In the genomic region with DNA sequence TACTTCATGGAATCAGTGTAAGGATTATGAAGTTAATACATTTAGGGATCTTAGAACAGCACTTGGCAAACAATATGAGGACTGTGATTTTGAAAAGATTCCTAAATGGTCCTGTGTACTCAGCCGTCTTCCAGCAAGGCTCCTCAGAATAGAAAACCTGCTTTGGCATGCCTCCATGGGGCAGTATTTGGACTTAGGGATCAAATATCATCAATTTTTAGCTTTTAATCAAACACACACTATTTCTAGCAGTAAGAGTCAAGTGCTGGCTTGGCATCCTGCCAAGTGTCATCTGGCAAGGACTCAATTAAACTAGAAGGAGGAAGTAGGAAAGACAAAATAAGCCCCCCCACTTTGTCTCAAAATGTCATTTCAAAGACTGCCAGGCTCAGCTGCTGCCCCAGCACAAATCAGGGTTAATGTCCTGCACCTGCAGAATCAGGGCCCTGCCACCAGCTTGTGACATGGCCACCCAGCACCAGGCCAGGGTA, we compare ENCODE assay signal across 1 cellular context.
A peak's percentile ranks its signal among the peaks of the same experiment; 100 is the strongest.
TF ChIP-seq lines count a peak whose summit lies in the region.

No MANE protein-coding gene starts in this region.

TF ChIP-seq in HEK293, 187 proteins besides CTCF, POLR2A, EP300 and RAD21 (continued from another document and continues in another):
- TF ChIP-seq, protein P1, sequence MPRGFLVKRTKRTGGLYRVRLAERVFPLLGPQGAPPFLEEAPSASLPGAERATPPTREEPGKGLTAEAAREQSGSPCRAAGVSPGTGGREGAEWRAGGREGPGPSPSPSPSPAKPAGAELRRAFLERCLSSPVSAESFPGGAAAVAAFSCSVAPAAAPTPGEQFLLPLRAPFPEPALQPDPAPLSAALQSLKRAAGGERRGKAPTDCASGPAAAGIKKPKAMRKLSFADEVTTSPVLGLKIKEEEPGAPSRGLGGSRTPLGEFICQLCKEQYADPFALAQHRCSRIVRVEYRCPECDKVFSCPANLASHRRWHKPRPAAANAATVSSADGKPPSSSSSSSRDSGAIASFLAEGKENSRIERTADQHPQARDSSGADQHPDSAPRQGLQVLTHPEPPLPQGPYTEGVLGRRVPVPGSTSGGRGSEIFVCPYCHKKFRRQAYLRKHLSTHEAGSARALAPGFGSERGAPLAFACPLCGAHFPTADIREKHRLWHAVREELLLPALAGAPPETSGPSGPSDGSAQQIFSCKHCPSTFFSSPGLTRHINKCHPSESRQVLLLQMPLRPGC (tag by site-specific recombination; IDR thresholded peaks at IDR 0.05), result 0 out of 2 replicates have a peak, but pooled peaks have one; percentile 30
- TF ChIP-seq, protein P2, sequence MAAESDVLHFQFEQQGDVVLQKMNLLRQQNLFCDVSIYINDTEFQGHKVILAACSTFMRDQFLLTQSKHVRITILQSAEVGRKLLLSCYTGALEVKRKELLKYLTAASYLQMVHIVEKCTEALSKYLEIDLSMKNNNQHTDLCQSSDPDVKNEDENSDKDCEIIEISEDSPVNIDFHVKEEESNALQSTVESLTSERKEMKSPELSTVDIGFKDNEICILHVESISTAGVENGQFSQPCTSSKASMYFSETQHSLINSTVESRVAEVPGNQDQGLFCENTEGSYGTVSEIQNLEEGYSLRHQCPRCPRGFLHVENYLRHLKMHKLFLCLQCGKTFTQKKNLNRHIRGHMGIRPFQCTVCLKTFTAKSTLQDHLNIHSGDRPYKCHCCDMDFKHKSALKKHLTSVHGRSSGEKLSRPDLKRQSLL (tag by site-specific recombination; IDR thresholded peaks at IDR 0.05), result no peak
- TF ChIP-seq ZNF366 (tag by site-specific recombination; conservative IDR thresholded peaks at IDR 0.05) (peak; percentile 55; the same call in 1 of the 2 replicates), YY1 (tag by site-specific recombination; IDR thresholded peaks at IDR 0.05) (no peak), ZXDB (tag by site-specific recombination; IDR thresholded peaks at IDR 0.05) (peak; percentile 25; the same call in 1 of the 2 replicates), ZNF248 (tag by site-specific recombination; IDR thresholded peaks at IDR 0.05) (no peak), ZNF302 (tag by site-specific recombination; IDR thresholded peaks at IDR 0.05; ENCODE audit: low read depth) (no peak), ZNF664 (tag by site-specific recombination; IDR thresholded peaks at IDR 0.05) (no peak), ZBTB1 (tag by site-specific recombination; IDR thresholded peaks at IDR 0.05) (no peak), ZNF473 (tag by site-specific recombination; IDR thresholded peaks at IDR 0.05) (no peak), ZNF610 (tag by site-specific recombination; IDR thresholded peaks at IDR 0.05; ENCODE audit: borderline replicate concordance) (no peak), ZNF791 (tag by site-specific recombination; IDR thresholded peaks at IDR 0.05) (no peak), ZFP69B (tag by site-specific recombination; IDR thresholded peaks at IDR 0.05) (no peak), ZNF843 (tag by site-specific recombination; IDR thresholded peaks at IDR 0.05) (no peak; the same call in 1 of the 2 replicates), REPIN1 (tag by site-specific recombination; IDR thresholded peaks at IDR 0.05; ENCODE audit: low read depth) (no peak), ZNF626 (tag by site-specific recombination; IDR thresholded peaks at IDR 0.05) (0 out of 2 replicates have a peak, but pooled peaks have one; percentile 64), ZNF560 (tag by site-specific recombination; IDR thresholded peaks at IDR 0.05; ENCODE audit: borderline replicate concordance) (no peak), ZNF169 (tag by site-specific recombination; IDR thresholded peaks at IDR 0.05) (no peak), ZNF221 (tag by site-specific recombination; IDR thresholded peaks at IDR 0.05; ENCODE audit: borderline replicate concordance) (no peak; the same call in 1 of the 2 replicates), ZBTB8A (tag by site-specific recombination; IDR thresholded peaks at IDR 0.05) (no peak), ZNF114 (tag by site-specific recombination; IDR thresholded peaks at IDR 0.05) (no peak), MZF1 (tag by site-specific recombination; IDR thresholded peaks at IDR 0.05; ENCODE audit: borderline replicate concordance) (peak; percentile 89; the same call in 1 of the 2 replicates), SP7 (tag by site-specific recombination; IDR thresholded peaks at IDR 0.05) (no peak), HOXA7 (CRISPR knock-in tag; IDR thresholded peaks at IDR 0.05; ENCODE audit: borderline replicate concordance) (no peak), PRDM1 (tag by site-specific recombination; IDR thresholded peaks at IDR 0.05) (no peak), ZNF837 (tag by site-specific recombination; IDR thresholded peaks at IDR 0.05) (no peak), ZNF140 (tag by site-specific recombination; IDR thresholded peaks at IDR 0.05) (no peak), ZNF23 (tag by site-specific recombination; IDR thresholded peaks at IDR 0.05; ENCODE audit: borderline replicate concordance) (no peak), ZNF549 (tag by site-specific recombination; IDR thresholded peaks at IDR 0.05) (peak; percentile 59; the same call in 1 of the 2 replicates), YY2 (tag by site-specific recombination; IDR thresholded peaks at IDR 0.05) (no peak), EGR2 (tag by site-specific recombination; IDR thresholded peaks at IDR 0.05; ENCODE audit: low read depth) (no peak), ZNF654 (tag by site-specific recombination; IDR thresholded peaks at IDR 0.05; ENCODE audit: low read depth) (no peak), ZNF121 (tag by site-specific recombination; IDR thresholded peaks at IDR 0.05) (no peak), ZNF600 (tag by site-specific recombination; IDR thresholded peaks at IDR 0.05) (no peak), ZNF624 (tag by site-specific recombination; IDR thresholded peaks at IDR 0.05) (no peak), ZIC2 (tag by site-specific recombination; IDR thresholded peaks at IDR 0.05) (no peak), KLF10 (tag by site-specific recombination; IDR thresholded peaks at IDR 0.05) (peak; percentile 76), ZNF2 (tag by site-specific recombination; IDR thresholded peaks at IDR 0.05) (no peak), ZNF544 (tag by site-specific recombination; IDR thresholded peaks at IDR 0.05) (peak; percentile 83; the same call in 1 of the 2 replicates), ZNF184 (tag by site-specific recombination; IDR thresholded peaks at IDR 0.05) (peak; percentile 92), ZNF311 (tag by site-specific recombination; IDR thresholded peaks at IDR 0.05; ENCODE audit: borderline replicate concordance) (no peak), ZNF426 (tag by site-specific recombination; IDR thresholded peaks at IDR 0.05) (no peak), ZNF214 (tag by site-specific recombination; IDR thresholded peaks at IDR 0.05; ENCODE audit: borderline replicate concordance) (peak; percentile 74; the same call in 1 of the 2 replicates), ZNF561 (tag by site-specific recombination; IDR thresholded peaks at IDR 0.05; ENCODE audit: borderline replicate concordance) (peak; percentile 68; the same call in 1 of the 2 replicates), ZNF521 (tag by site-specific recombination; IDR thresholded peaks at IDR 0.05) (no peak), ZNF48 (tag by site-specific recombination; IDR thresholded peaks at IDR 0.05) (no peak), ZNF146 (tag by site-specific recombination; IDR thresholded peaks at IDR 0.05) (no peak)
- TF ChIP-seq, protein P3, sequence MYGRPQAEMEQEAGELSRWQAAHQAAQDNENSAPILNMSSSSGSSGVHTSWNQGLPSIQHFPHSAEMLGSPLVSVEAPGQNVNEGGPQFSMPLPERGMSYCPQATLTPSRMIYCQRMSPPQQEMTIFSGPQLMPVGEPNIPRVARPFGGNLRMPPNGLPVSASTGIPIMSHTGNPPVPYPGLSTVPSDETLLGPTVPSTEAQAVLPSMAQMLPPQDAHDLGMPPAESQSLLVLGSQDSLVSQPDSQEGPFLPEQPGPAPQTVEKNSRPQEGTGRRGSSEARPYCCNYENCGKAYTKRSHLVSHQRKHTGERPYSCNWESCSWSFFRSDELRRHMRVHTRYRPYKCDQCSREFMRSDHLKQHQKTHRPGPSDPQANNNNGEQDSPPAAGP (tag by site-specific recombination; IDR thresholded peaks at IDR 0.05), result no peak
- TF ChIP-seq, protein P4, sequence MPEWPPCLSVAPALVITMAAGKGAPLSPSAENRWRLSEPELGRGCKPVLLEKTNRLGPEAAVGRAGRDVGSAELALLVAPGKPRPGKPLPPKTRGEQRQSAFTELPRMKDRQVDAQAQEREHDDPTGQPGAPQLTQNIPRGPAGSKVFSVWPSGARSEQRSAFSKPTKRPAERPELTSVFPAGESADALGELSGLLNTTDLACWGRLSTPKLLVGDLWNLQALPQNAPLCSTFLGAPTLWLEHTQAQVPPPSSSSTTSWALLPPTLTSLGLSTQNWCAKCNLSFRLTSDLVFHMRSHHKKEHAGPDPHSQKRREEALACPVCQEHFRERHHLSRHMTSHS (tag by site-specific recombination; IDR thresholded peaks at IDR 0.05), result no peak
- TF ChIP-seq, protein P5, sequence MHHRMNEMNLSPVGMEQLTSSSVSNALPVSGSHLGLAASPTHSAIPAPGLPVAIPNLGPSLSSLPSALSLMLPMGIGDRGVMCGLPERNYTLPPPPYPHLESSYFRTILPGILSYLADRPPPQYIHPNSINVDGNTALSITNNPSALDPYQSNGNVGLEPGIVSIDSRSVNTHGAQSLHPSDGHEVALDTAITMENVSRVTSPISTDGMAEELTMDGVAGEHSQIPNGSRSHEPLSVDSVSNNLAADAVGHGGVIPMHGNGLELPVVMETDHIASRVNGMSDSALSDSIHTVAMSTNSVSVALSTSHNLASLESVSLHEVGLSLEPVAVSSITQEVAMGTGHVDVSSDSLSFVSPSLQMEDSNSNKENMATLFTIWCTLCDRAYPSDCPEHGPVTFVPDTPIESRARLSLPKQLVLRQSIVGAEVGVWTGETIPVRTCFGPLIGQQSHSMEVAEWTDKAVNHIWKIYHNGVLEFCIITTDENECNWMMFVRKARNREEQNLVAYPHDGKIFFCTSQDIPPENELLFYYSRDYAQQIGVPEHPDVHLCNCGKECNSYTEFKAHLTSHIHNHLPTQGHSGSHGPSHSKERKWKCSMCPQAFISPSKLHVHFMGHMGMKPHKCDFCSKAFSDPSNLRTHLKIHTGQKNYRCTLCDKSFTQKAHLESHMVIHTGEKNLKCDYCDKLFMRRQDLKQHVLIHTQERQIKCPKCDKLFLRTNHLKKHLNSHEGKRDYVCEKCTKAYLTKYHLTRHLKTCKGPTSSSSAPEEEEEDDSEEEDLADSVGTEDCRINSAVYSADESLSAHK (tag by site-specific recombination; IDR thresholded peaks at IDR 0.05), result no peak
- TF ChIP-seq, protein P6, sequence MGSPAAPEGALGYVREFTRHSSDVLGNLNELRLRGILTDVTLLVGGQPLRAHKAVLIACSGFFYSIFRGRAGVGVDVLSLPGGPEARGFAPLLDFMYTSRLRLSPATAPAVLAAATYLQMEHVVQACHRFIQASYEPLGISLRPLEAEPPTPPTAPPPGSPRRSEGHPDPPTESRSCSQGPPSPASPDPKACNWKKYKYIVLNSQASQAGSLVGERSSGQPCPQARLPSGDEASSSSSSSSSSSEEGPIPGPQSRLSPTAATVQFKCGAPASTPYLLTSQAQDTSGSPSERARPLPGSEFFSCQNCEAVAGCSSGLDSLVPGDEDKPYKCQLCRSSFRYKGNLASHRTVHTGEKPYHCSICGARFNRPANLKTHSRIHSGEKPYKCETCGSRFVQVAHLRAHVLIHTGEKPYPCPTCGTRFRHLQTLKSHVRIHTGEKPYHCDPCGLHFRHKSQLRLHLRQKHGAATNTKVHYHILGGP (tag by site-specific recombination; IDR thresholded peaks at IDR 0.05), result peak; percentile 83
- TF ChIP-seq, protein P7, sequence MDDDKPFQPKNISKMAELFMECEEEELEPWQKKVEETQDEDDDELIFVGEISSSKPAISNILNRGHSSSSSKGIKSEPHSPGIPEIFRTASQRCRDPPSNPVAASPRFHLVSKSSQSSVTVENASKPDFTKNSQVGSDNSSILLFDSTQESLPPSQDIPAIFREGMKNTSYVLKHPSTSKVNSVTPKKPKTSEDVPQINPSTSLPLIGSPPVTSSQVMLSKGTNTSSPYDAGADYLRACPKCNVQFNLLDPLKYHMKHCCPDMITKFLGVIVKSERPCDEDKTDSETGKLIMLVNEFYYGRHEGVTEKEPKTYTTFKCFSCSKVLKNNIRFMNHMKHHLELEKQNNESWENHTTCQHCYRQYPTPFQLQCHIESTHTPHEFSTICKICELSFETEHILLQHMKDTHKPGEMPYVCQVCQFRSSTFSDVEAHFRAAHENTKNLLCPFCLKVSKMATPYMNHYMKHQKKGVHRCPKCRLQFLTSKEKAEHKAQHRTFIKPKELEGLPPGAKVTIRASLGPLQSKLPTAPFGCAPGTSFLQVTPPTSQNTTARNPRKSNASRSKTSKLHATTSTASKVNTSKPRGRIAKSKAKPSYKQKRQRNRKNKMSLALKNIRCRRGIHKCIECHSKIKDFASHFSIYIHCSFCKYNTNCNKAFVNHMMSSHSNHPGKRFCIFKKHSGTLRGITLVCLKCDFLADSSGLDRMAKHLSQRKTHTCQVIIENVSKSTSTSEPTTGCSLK (tag by site-specific recombination; IDR thresholded peaks at IDR 0.05), result no peak
- TF ChIP-seq, protein P8, sequence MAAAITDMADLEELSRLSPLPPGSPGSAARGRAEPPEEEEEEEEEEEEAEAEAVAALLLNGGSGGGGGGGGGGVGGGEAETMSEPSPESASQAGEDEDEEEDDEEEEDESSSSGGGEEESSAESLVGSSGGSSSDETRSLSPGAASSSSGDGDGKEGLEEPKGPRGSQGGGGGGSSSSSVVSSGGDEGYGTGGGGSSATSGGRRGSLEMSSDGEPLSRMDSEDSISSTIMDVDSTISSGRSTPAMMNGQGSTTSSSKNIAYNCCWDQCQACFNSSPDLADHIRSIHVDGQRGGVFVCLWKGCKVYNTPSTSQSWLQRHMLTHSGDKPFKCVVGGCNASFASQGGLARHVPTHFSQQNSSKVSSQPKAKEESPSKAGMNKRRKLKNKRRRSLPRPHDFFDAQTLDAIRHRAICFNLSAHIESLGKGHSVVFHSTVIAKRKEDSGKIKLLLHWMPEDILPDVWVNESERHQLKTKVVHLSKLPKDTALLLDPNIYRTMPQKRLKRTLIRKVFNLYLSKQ (tag by site-specific recombination; IDR thresholded peaks at IDR 0.05; ENCODE audit: borderline replicate concordance), result no peak
- TF ChIP-seq, protein P9, sequence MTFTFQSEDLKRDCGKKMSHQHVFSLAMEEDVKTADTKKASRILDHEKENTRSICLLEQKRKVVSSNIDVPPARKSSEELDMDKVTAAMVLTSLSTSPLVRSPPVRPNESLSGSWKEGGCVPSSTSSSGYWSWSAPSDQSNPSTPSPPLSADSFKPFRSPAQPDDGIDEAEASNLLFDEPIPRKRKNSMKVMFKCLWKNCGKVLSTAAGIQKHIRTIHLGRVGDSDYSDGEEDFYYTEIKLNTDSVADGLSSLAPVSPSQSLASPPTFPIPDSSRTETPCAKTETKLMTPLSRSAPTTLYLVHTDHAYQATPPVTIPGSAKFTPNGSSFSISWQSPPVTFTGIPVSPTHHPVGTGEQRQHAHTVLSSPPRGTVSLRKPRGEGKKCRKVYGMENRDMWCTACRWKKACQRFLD (tag by site-specific recombination; IDR thresholded peaks at IDR 0.05), result no peak
- TF ChIP-seq, protein P10, sequence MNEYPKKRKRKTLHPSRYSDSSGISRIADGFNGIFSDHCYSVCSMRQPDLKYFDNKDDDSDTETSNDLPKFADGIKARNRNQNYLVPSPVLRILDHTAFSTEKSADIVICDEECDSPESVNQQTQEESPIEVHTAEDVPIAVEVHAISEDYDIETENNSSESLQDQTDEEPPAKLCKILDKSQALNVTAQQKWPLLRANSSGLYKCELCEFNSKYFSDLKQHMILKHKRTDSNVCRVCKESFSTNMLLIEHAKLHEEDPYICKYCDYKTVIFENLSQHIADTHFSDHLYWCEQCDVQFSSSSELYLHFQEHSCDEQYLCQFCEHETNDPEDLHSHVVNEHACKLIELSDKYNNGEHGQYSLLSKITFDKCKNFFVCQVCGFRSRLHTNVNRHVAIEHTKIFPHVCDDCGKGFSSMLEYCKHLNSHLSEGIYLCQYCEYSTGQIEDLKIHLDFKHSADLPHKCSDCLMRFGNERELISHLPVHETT (tag by site-specific recombination; IDR thresholded peaks at IDR 0.05), result no peak
